ENCODE assay signal across 24 cellular contexts in genomic region chr4:44221407-44221806, GRCh38.
"Had no signal": no experiment of that assay in that cellular context is flagged by ENCODE, and none has a peak within 500 bp of the region (broad histone marks: within the 10 kb centered on the region; RNA-seq: fewer than 3 reads in every experiment).

No MANE protein-coding gene starts in this region.

- DNase-seq: activated CD4-positive, alpha-beta memory T cell treated with anti-CD3 and anti-CD28 coated beads for 36 hours; activated CD4-positive, alpha-beta T cell treated with anti-CD3 and anti-CD28 coated beads for 36 hours; activated CD4-positive, alpha-beta T cell treated with anti-CD3 and anti-CD28 coated beads, Interleukin-2, amount 10 ng/mL, durations not matched to agents 24 days and 14 days; activated CD4-positive, CD25-positive, alpha-beta regulatory T cell; activated CD4-positive, CD25-positive, alpha-beta regulatory T cell treated with anti-CD3 and anti-CD28 coated beads, Interleukin-2, amount 50 U/mL, for 72 hours; activated CD8-positive, alpha-beta memory T cell treated with anti-CD3 and anti-CD28 coated beads, Interleukin-2, amount 10 ng/mL, durations not matched to agents 7 days and 5 days; activated CD8-positive, alpha-beta memory T cell treated with anti-CD3 and anti-CD28 coated beads, Interleukin-2, amount 50 U/mL, for 4 hours; activated CD8-positive, alpha-beta T cell treated with anti-CD3 and anti-CD28 coated beads, Interleukin-2, amount 10 ng/mL, durations not matched to agents 7 days and 5 days; activated gamma-delta T cell; activated naive CD4-positive, alpha-beta T cell; activated naive CD4-positive, alpha-beta T cell treated with anti-CD3 and anti-CD28 coated beads, Interleukin-2, amount 10 ng/mL, durations not matched to agents 7 days and 5 days; activated naive CD8-positive, alpha-beta T cell treated with anti-CD3 and anti-CD28 coated beads, Interleukin-2, amount 10 ng/mL, durations not matched to agents 7 days and 5 days; activated T-cell treated with anti-CD3 and anti-CD28 coated beads, Interleukin-2, amount 50 U/mL, for 1 hour; activated T-cell treated with anti-CD3 and anti-CD28 coated beads, Interleukin-2, amount 50 U/mL, for 48 hours; brain microvascular endothelial cell; cerebellar nuclear complex; colonic mucosa; effector CD8-positive, alpha-beta T cell; esophagus squamous epithelium; foreskin fibroblast; glutamatergic neuron; T-helper 2 cell had no signal

- H3K27ac ChIP-seq: ascending aorta, brain microvascular endothelial cell, colonic mucosa, epithelial cell of prostate, esophagus squamous epithelium had no signal

- H3K27me3 ChIP-seq: ascending aorta, brain microvascular endothelial cell, colonic mucosa, esophagus squamous epithelium had no signal

- H3K9me3 ChIP-seq: ascending aorta, colonic mucosa, esophagus squamous epithelium had no signal

- H3K4me1 ChIP-seq: ascending aorta, colonic mucosa, esophagus squamous epithelium had no signal

- H3K36me3 ChIP-seq: ascending aorta, brain microvascular endothelial cell, colonic mucosa, esophagus squamous epithelium had no signal

- H3K4me3 ChIP-seq: ascending aorta, colonic mucosa, esophagus squamous epithelium had no signal
